Comparison of ENCODE assay signal across 1 cellular context in genomic region chr20:62401331-62401779, GRCh38.
A peak's percentile ranks its signal among the peaks of the same experiment; 100 is the strongest.
TF ChIP-seq lines count a peak whose summit lies in the region.

No MANE protein-coding gene starts in this region.

TF ChIP-seq in H1, 55 proteins besides CTCF, POLR2A, EP300 and RAD21:
- TF ChIP-seq POLR2AphosphoS5 (IDR thresholded peaks at IDR 0.05; ENCODE audit: low read depth, low read length), result no peak
- peak; percentile 79; the same call in 1 of the 2 replicates for TF ChIP-seq GABPA (IDR thresholded peaks at IDR 0.05; ENCODE audit: borderline replicate concordance, insufficient read depth, low read length)
- TF ChIP-seq TAF1 (IDR thresholded peaks at IDR 0.05; ENCODE audit: low read depth, low read length), result no peak
- TF ChIP-seq KDM5A (IDR thresholded peaks at IDR 0.05; ENCODE audit: low read length), result no peak
- TF ChIP-seq CHD2 (IDR thresholded peaks at IDR 0.05; ENCODE audit: low read length), result no peak
- no peak; a peak in 1 of 4 replicates for TF ChIP-seq SIN3A (conservative IDR thresholded peaks at IDR 0.05 in 1 of 2, IDR thresholded peaks at IDR 0.05 in 1 of 2; ENCODE audit: low read depth in 1 of 2, low read length in 2 of 2)
- no peak for TF ChIP-seq FOSL1 (IDR thresholded peaks at IDR 0.05; ENCODE audit: insufficient read depth, low read depth, low read length)
- TF ChIP-seq, protein P1, sequence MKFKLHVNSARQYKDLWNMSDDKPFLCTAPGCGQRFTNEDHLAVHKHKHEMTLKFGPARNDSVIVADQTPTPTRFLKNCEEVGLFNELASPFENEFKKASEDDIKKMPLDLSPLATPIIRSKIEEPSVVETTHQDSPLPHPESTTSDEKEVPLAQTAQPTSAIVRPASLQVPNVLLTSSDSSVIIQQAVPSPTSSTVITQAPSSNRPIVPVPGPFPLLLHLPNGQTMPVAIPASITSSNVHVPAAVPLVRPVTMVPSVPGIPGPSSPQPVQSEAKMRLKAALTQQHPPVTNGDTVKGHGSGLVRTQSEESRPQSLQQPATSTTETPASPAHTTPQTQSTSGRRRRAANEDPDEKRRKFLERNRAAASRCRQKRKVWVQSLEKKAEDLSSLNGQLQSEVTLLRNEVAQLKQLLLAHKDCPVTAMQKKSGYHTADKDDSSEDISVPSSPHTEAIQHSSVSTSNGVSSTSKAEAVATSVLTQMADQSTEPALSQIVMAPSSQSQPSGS (IDR thresholded peaks at IDR 0.05; ENCODE audit: low read length), result no peak
- TF ChIP-seq ZNF274 (IDR thresholded peaks at IDR 0.05; ENCODE audit: borderline replicate concordance, extremely low read depth, low read length), result no peak
- TF ChIP-seq EGR1 (IDR thresholded peaks at IDR 0.05; ENCODE audit: borderline replicate concordance, low read depth, low read length), result no peak
- no peak for TF ChIP-seq SIX5 (IDR thresholded peaks at IDR 0.05; ENCODE audit: low read depth, low read length)
- TF ChIP-seq CHD1 (IDR thresholded peaks at IDR 0.05; ENCODE audit: low read depth, low read length), result no peak
- TF ChIP-seq ATF3 (IDR thresholded peaks at IDR 0.05; ENCODE audit: insufficient read depth, low read depth, low read length), result no peak
- no peak for TF ChIP-seq HDAC6 (IDR thresholded peaks at IDR 0.05; ENCODE audit: low read depth, low read length)
- no peak for TF ChIP-seq MAX (IDR thresholded peaks at IDR 0.05)
- TF ChIP-seq CBX8 (IDR thresholded peaks at IDR 0.05; ENCODE audit: borderline replicate concordance, low read depth, low read length), result no peak
- TF ChIP-seq, protein P2, sequence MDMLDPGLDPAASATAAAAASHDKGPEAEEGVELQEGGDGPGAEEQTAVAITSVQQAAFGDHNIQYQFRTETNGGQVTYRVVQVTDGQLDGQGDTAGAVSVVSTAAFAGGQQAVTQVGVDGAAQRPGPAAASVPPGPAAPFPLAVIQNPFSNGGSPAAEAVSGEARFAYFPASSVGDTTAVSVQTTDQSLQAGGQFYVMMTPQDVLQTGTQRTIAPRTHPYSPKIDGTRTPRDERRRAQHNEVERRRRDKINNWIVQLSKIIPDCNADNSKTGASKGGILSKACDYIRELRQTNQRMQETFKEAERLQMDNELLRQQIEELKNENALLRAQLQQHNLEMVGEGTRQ (IDR thresholded peaks at IDR 0.05; ENCODE audit: low read length), result no peak
- TF ChIP-seq, protein P3, sequence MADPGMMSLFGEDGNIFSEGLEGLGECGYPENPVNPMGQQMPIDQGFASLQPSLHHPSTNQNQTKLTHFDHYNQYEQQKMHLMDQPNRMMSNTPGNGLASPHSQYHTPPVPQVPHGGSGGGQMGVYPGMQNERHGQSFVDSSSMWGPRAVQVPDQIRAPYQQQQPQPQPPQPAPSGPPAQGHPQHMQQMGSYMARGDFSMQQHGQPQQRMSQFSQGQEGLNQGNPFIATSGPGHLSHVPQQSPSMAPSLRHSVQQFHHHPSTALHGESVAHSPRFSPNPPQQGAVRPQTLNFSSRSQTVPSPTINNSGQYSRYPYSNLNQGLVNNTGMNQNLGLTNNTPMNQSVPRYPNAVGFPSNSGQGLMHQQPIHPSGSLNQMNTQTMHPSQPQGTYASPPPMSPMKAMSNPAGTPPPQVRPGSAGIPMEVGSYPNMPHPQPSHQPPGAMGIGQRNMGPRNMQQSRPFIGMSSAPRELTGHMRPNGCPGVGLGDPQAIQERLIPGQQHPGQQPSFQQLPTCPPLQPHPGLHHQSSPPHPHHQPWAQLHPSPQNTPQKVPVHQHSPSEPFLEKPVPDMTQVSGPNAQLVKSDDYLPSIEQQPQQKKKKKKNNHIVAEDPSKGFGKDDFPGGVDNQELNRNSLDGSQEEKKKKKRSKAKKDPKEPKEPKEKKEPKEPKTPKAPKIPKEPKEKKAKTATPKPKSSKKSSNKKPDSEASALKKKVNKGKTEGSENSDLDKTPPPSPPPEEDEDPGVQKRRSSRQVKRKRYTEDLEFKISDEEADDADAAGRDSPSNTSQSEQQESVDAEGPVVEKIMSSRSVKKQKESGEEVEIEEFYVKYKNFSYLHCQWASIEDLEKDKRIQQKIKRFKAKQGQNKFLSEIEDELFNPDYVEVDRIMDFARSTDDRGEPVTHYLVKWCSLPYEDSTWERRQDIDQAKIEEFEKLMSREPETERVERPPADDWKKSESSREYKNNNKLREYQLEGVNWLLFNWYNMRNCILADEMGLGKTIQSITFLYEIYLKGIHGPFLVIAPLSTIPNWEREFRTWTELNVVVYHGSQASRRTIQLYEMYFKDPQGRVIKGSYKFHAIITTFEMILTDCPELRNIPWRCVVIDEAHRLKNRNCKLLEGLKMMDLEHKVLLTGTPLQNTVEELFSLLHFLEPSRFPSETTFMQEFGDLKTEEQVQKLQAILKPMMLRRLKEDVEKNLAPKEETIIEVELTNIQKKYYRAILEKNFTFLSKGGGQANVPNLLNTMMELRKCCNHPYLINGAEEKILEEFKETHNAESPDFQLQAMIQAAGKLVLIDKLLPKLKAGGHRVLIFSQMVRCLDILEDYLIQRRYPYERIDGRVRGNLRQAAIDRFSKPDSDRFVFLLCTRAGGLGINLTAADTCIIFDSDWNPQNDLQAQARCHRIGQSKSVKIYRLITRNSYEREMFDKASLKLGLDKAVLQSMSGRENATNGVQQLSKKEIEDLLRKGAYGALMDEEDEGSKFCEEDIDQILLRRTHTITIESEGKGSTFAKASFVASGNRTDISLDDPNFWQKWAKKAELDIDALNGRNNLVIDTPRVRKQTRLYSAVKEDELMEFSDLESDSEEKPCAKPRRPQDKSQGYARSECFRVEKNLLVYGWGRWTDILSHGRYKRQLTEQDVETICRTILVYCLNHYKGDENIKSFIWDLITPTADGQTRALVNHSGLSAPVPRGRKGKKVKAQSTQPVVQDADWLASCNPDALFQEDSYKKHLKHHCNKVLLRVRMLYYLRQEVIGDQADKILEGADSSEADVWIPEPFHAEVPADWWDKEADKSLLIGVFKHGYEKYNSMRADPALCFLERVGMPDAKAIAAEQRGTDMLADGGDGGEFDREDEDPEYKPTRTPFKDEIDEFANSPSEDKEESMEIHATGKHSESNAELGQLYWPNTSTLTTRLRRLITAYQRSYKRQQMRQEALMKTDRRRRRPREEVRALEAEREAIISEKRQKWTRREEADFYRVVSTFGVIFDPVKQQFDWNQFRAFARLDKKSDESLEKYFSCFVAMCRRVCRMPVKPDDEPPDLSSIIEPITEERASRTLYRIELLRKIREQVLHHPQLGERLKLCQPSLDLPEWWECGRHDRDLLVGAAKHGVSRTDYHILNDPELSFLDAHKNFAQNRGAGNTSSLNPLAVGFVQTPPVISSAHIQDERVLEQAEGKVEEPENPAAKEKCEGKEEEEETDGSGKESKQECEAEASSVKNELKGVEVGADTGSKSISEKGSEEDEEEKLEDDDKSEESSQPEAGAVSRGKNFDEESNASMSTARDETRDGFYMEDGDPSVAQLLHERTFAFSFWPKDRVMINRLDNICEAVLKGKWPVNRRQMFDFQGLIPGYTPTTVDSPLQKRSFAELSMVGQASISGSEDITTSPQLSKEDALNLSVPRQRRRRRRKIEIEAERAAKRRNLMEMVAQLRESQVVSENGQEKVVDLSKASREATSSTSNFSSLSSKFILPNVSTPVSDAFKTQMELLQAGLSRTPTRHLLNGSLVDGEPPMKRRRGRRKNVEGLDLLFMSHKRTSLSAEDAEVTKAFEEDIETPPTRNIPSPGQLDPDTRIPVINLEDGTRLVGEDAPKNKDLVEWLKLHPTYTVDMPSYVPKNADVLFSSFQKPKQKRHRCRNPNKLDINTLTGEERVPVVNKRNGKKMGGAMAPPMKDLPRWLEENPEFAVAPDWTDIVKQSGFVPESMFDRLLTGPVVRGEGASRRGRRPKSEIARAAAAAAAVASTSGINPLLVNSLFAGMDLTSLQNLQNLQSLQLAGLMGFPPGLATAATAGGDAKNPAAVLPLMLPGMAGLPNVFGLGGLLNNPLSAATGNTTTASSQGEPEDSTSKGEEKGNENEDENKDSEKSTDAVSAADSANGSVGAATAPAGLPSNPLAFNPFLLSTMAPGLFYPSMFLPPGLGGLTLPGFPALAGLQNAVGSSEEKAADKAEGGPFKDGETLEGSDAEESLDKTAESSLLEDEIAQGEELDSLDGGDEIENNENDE (IDR thresholded peaks at IDR 0.05; ENCODE audit: insufficient replicate concordance, low read length), result no peak
- TF ChIP-seq BRCA1 (IDR thresholded peaks at IDR 0.05; ENCODE audit: low read depth, low read length), result no peak
- TF ChIP-seq KDM4A (IDR thresholded peaks at IDR 0.05; ENCODE audit: low read depth, low read length, severe bottlenecking), result no peak
- no peak for TF ChIP-seq BACH1 (IDR thresholded peaks at IDR 0.05; ENCODE audit: low read length)
- TF ChIP-seq CREB1 (IDR thresholded peaks at IDR 0.05), result peak; percentile 13; the same call in 1 of the 2 replicates
- TF ChIP-seq YY1 (IDR thresholded peaks at IDR 0.05; ENCODE audit: low read depth, low read length), result 0 out of 2 replicates have a peak, but pooled peaks have one; percentile 55
- TF ChIP-seq ASH2L (IDR thresholded peaks at IDR 0.05; ENCODE audit: low read length), result no peak
TF ChIP-seq in H1: peak in this region for 3.
